Comparison of ENCODE assay signal across 8 cellular contexts in the genomic region with DNA sequence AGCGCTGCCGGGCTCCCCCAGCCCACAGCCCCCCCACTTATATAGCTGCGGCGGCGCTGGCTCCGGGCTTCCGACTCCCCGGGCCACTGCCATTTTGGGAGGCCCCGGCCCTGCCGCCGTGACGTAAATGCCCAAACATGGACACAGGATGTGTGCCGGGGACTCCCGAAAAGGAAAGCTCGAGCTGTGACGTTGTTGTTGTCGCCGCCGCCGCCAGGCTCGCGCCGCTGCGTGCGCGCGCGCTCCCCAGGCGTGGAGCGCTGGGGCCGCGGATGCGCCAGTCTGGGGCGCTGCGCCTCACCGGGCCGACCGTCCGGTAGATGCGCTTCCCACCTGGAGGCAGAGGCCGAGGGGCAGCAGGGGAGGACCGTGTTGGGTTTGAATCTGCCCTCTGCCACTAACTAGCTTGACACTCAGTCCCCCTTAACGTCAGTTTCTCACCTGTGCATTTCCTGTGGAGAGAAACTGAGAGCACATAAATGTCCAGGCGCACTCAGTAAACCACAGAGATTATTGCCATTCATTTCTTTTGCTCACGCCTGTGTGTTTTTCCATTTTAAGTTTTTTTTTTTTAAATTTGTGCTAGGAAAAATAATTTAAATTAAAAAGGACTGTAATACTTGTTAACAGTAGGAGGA. TPM values are rescaled to one million over a fixed set of nuclear protein-coding genes. Genes with fewer than 3 reads are reported as not detected.
DNase-seq lines count a peak whose midpoint lies in the region; ATAC-seq and TF ChIP-seq lines count a peak whose summit lies in the region.

Gene EGR4, minus strand, starts transcription at position 15 of the 638 bp plus-strand sequence. CDS start 231 bp downstream, outside the sequence.

- H3K9me3 ChIP-seq in gastroesophageal sphincter (no peaks in the 10 kb centered on the region), trophoblast cell (ENCODE audit: insufficient read depth, low read depth, low read length) (peaks cover 3% of the 10 kb centered on the region)

- H3K4me1 ChIP-seq in gastroesophageal sphincter (peaks cover 0 to 31% (median 10%) of the 10 kb centered on the region in 3 donors), trophoblast cell (ENCODE audit: control insufficient read depth in 1 of 2, insufficient read depth in 2 of 2, low read length in 2 of 2) (peaks cover 5 to 19% of the 10 kb centered on the region in 2 experiments)

- H2AFZ ChIP-seq in trophoblast cell (ENCODE audit: insufficient read depth, low read length, poor library complexity), result peak within 1 kb of the TSS; percentile 83

- no peak within 1 kb of the TSS for H3K23ac ChIP-seq in trophoblast cell (ENCODE audit: low read length)

- 0 to 7% methylated on average over 4 of the region's 45 CpGs for WGBS in gastroesophageal sphincter (ENCODE audit: low coverage in 1 of 2), 2 donors
- no CpG with 5 or more reads among the region's 45 CpGs for WGBS in trophoblast cell (ENCODE audit: extremely low coverage, insufficient coverage, insufficient read length)

- no peak within 1 kb of the TSS for H2BK120ac ChIP-seq in trophoblast cell (ENCODE audit: insufficient read depth, low read length, poor library complexity)

- no peak within 1 kb of the TSS for H4K8ac ChIP-seq in trophoblast cell (ENCODE audit: low read depth, low read length)

- DNase-seq in EL, result peak; percentile 61
- peak; percentile 82 for DNase-seq in HCEC 1CT
- peak; percentile 27 for DNase-seq in M059J (ENCODE audit: low read depth)
- DNase-seq in SIG-M5 (lab: John Stamatoyannopoulos, UW), result peak; percentile 59
- DNase-seq in activated naive CD4-positive, alpha-beta T cell (lab: John Stamatoyannopoulos, UW), result peak; percentile 66 to 79 (median 72)
- peak in 1 of 2 donors; percentile 34 for DNase-seq in trophoblast cell
- no peak for DNase-seq in type B pancreatic cell (ENCODE audit: extremely low spot score, unreplicated experiment)

- H3K4me1 Mint-ChIP-seq in type B pancreatic cell (ENCODE audit: unreplicated experiment), result no peaks in the 10 kb centered on the region

- peak within 1 kb of the TSS; percentile 36 for H3K27ac Mint-ChIP-seq in type B pancreatic cell

- H3K36me3 ChIP-seq in gastroesophageal sphincter (no peaks in the 10 kb centered on the region), trophoblast cell (ENCODE audit: control insufficient read depth in 1 of 2, insufficient read depth in 2 of 2, low read length in 2 of 2) (no peaks in the 10 kb centered on the region)

- no peaks in the 10 kb centered on the region for H3K79me1 ChIP-seq in trophoblast cell (ENCODE audit: low read length)

- peak within 1 kb of the TSS; percentile 94 for H3K4me2 ChIP-seq in trophoblast cell (ENCODE audit: low read length)

- no peak within 1 kb of the TSS for H3K4ac ChIP-seq in trophoblast cell (ENCODE audit: low read depth, low read length)

- H3K4me3 Mint-ChIP-seq in type B pancreatic cell, result peak within 1 kb of the TSS; percentile 78

- H4K12ac ChIP-seq in trophoblast cell (ENCODE audit: low read depth, low read length), result no peak within 1 kb of the TSS

- H3K27me3 ChIP-seq in gastroesophageal sphincter (peaks cover 100% of the 10 kb centered on the region), trophoblast cell (ENCODE audit: insufficient read depth, low read length) (peaks cover 45% of the 10 kb centered on the region)

- H2AK5ac ChIP-seq in trophoblast cell (ENCODE audit: low read length), result no peak within 1 kb of the TSS

- H3K36me3 Mint-ChIP-seq in type B pancreatic cell, result no peaks in the 10 kb centered on the region

- H3K4me3 ChIP-seq in gastroesophageal sphincter (peak within 1 kb of the TSS; percentile 23 to 49), trophoblast cell (ENCODE audit: low read depth, low read length) (peak within 1 kb of the TSS; percentile 66)

- H4K91ac ChIP-seq in trophoblast cell (ENCODE audit: low read depth, low read length), result no peak within 1 kb of the TSS

- no peak for ATAC-seq in gastroesophageal sphincter

- TF ChIP-seq EP300 in gastroesophageal sphincter (IDR thresholded peaks at IDR 0.05), result no peak

- TF ChIP-seq CTCF in gastroesophageal sphincter (IDR thresholded peaks at IDR 0.05), result peak in 1 of 4 experiments; percentile 4
- TF ChIP-seq CTCF in type B pancreatic cell (conservative IDR thresholded peaks at IDR 0.05), result peak; percentile 30

- peaks cover 94% of the 10 kb centered on the region for H3K27me3 Mint-ChIP-seq in type B pancreatic cell

- no peak within 1 kb of the TSS for H3K9ac ChIP-seq in trophoblast cell (ENCODE audit: low read length)

- H2BK5ac ChIP-seq in trophoblast cell (ENCODE audit: low read depth, low read length, poor library complexity), result no peak within 1 kb of the TSS

- H3K79me2 ChIP-seq in trophoblast cell (ENCODE audit: control insufficient read depth, insufficient read depth, low read length, poor library complexity), result no peaks in the 10 kb centered on the region

- H2BK12ac ChIP-seq in trophoblast cell (ENCODE audit: low read length), result no peak within 1 kb of the TSS

- H3K9me3 Mint-ChIP-seq in type B pancreatic cell, result no peaks in the 10 kb centered on the region

- no peak within 1 kb of the TSS for H3K14ac ChIP-seq in trophoblast cell (ENCODE audit: low read length)

- TF ChIP-seq POLR2A in gastroesophageal sphincter (IDR thresholded peaks at IDR 0.05), result no peak

- H3K27ac ChIP-seq in gastroesophageal sphincter, result no peak within 1 kb of the TSS
- no peak within 1 kb of the TSS for H3K27ac ChIP-seq in trophoblast cell (ENCODE audit: low read depth, low read length)

- no peak within 1 kb of the TSS for H3K18ac ChIP-seq in trophoblast cell (ENCODE audit: low read length)

RNA-seq across cellular contexts. Expression of gene EGR4, which starts in this region (rescaled TPM):
- total RNA-seq in M059J (2014; rRNA removed; shearing (Covaris generic)), result not detected in 2 replicates
- total RNA-seq in gastroesophageal sphincter (not detected), type B pancreatic cell (ENCODE audit: low replicate concordance) (0.19 and 1.2 TPM in 2 replicates)
- 0.03 and 0.04 TPM in 2 replicates for polyA plus RNA-seq in trophoblast cell (2013)

Comparison
In these comparisons a context has a peak if more than half of its experiments do, and no peak if none do; other contexts are left out.
1. Peak in DNase-seq in M059J; RNA of the gene not detected or under 1 TPM.